Comparison of ENCODE assay signal across 21 cellular contexts in the genomic region with DNA sequence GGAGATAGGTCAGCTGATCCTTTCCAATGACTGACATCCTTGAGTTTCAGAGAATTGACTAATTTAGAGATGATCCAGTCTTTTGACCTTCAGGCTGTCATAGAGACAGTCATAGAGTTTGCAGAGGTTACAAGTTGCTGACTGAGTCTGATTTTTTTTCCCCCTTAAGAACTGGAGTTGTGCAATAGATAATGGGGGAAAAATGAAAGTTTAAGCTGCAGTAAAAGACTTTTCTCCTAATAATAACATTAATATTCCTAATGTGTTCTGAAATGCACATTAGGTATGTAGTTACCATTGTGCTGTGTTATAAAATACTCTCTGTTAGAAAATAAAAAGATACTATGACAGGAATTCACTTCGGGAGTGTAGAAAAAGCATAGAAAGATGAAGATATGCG.
DNase-seq lines count a peak whose midpoint lies in the region; TF ChIP-seq lines count a peak whose summit lies in the region.
"Had no signal": no experiment of that assay in that cellular context is flagged by ENCODE, and none has a peak within 500 bp of the region (broad histone marks: within the 10 kb centered on the region; RNA-seq: fewer than 3 reads in every experiment).

No MANE protein-coding gene starts in this region.

- TF ChIP-seq CTCF in A673 (conservative IDR thresholded peaks at IDR 0.05; ENCODE audit: low read depth, low read length) (no peak), choroid plexus epithelial cell (conservative IDR thresholded peaks at IDR 0.05; ENCODE audit: low read depth, low read length) (no peak), hepatocyte (IDR thresholded peaks at IDR 0.05; ENCODE audit: poor library complexity) (no peak), tibial nerve (IDR thresholded peaks at IDR 0.05) (no peak)

- no peaks in the 10 kb centered on the region for H3K9me3 ChIP-seq in A673 (ENCODE audit: low read depth, low read length, poor library complexity, severe bottlenecking)
- H3K9me3 ChIP-seq in MG63 = no peaks in the 10 kb centered on the region
- no peaks in the 10 kb centered on the region for H3K9me3 ChIP-seq in hepatocyte (ENCODE audit: low read depth)
- H3K9me3 ChIP-seq in effector memory CD4-positive, alpha-beta T cell (ENCODE audit: control insufficient read depth, low read length) = no peaks in the 10 kb centered on the region
- no peaks in the 10 kb centered on the region for H3K9me3 ChIP-seq in tibial nerve
- H3K9me3 ChIP-seq: A549 had no signal

- DNase-seq in A673 (ENCODE audit: low spot score) (peak; percentile 33), MG63 (no peak), choroid plexus epithelial cell (ENCODE audit: low read depth) (peak; percentile 9), hepatocyte (ENCODE audit: low spot score) (no peak), LoVo (ENCODE audit: low spot score) (no peak), NCI-H748 treated with DMSO at 0.1 percent for 48 hours (lab: John Stamatoyannopoulos, UW) (no peak), tibial nerve (ENCODE audit: low spot score in 2 of 2) (no peak)
- no peak for DNase-seq in effector memory CD4-positive, alpha-beta T cell
- DNase-seq: C1 segment of cervical spinal cord; CD8-positive, alpha-beta memory T cell; DMS79 treated with DMSO at 0.1 percent for 48 hours; H7; HFFc6; Karpas-422; MM.1S; NCI-H1092; NCI-H2081; NCI-H2171 treated with DMSO at 0.1 percent for 48 hours; RPMI8226; SHP77 treated with DMSO at 0.1 percent for 48 hours had no signal

- H3K36me3 ChIP-seq in A673 (ENCODE audit: insufficient read depth, low read length, poor library complexity, severe bottlenecking) (no peaks in the 10 kb centered on the region), MG63 (no peaks in the 10 kb centered on the region), hepatocyte (replicated peaks; ENCODE audit: insufficient read depth, low read depth) (no peaks in the 10 kb centered on the region), tibial nerve (no peaks in the 10 kb centered on the region)
- no peaks in the 10 kb centered on the region for H3K36me3 ChIP-seq in effector memory CD4-positive, alpha-beta T cell (ENCODE audit: control insufficient read depth, insufficient read depth, low read length)

- WGBS in hepatocyte (ENCODE audit: low lambda C conversion rate, missing lambda C conversion rate) = 62% methylated on average over 2 of the region's 2 CpGs
- WGBS in tibial nerve, 2 donors = 41 to 52% methylated on average over 2 of the region's 2 CpGs

- no peak for TF ChIP-seq EP300 in tibial nerve (IDR thresholded peaks at IDR 0.05)

- H3K4me3 ChIP-seq in A673 (ENCODE audit: low read depth, low read length, poor library complexity, severe bottlenecking) (no peak overlapping the region), MG63 (peak overlapping the region; percentile 4; the same call in 1 of the 2 replicates), choroid plexus epithelial cell (ENCODE audit: low read depth, low read length) (peak overlapping the region; percentile 0), hepatocyte (no peak overlapping the region), tibial nerve (no peak overlapping the region)
- H3K4me3 ChIP-seq in effector memory CD4-positive, alpha-beta T cell (ENCODE audit: insufficient read depth, low read depth, low read length, poor library complexity, severe bottlenecking) = no peak overlapping the region
- H3K4me3 ChIP-seq: A549 had no signal

- TF ChIP-seq POLR2A in tibial nerve (IDR thresholded peaks at IDR 0.05) = no peak

- H3K27me3 ChIP-seq in A673 (replicated peaks; ENCODE audit: insufficient read depth, low read depth, low read length, poor library complexity) (no peaks in the 10 kb centered on the region), MG63 (no peaks in the 10 kb centered on the region), hepatocyte (no peaks in the 10 kb centered on the region), tibial nerve (no peaks in the 10 kb centered on the region)
- no peaks in the 10 kb centered on the region for H3K27me3 ChIP-seq in effector memory CD4-positive, alpha-beta T cell (replicated peaks; ENCODE audit: control insufficient read depth, insufficient read depth, low read length, poor library complexity, severe bottlenecking)

- no peaks in the 10 kb centered on the region for H3K9me2 ChIP-seq in hepatocyte (replicated peaks; ENCODE audit: insufficient read depth)

- H3K27ac ChIP-seq in A673 (ENCODE audit: low read depth, low read length, poor library complexity, severe bottlenecking) (no peak overlapping the region), hepatocyte (no peak overlapping the region), tibial nerve (no peak overlapping the region)
- no peak overlapping the region for H3K27ac ChIP-seq in effector memory CD4-positive, alpha-beta T cell (ENCODE audit: insufficient read depth, low read length, poor library complexity, severe bottlenecking)
- H3K27ac ChIP-seq: A549 had no signal

- H4K20me1 ChIP-seq in hepatocyte (ENCODE audit: insufficient read depth, poor library complexity, severe bottlenecking) = no peaks in the 10 kb centered on the region

- H3K4me2 ChIP-seq in hepatocyte = peak overlapping the region; percentile 52
- H3K4me2 ChIP-seq: A549 had no signal

- no peaks in the 10 kb centered on the region for H3K79me2 ChIP-seq in hepatocyte

- no TSS peak for BruUV-seq in A673 (replicated peaks; lab: Mats Ljungman, UMichigan)

- POLR2A ChIA-PET in A673 (lab: Charles Lee; ENCODE audit: low non-redundant PET) = no interaction called here

- CTCF ChIA-PET in A673 (lab: Charles Lee) = no interaction called here

- intact Hi-C loops in A673 (cut with micrococcal nuclease; ENCODE audit: unreplicated experiment) = no loop called here

- H3K4me1 ChIP-seq in A673 (ENCODE audit: insufficient read depth, low read length, poor library complexity, severe bottlenecking) (peaks cover 13% of the 10 kb centered on the region), hepatocyte (ENCODE audit: insufficient read depth) (peaks cover 10% of the 10 kb centered on the region), tibial nerve (no peaks in the 10 kb centered on the region)
- no peaks in the 10 kb centered on the region for H3K4me1 ChIP-seq in effector memory CD4-positive, alpha-beta T cell (ENCODE audit: control insufficient read depth, insufficient read depth, low read length, poor library complexity, severe bottlenecking)
- H3K4me1 ChIP-seq: A549 had no signal

- H2AFZ ChIP-seq in hepatocyte = no peak overlapping the region

Comparison
In these comparisons a context has a peak if more than half of its experiments do, and no peak if none do; other contexts are left out.
1. DNase-seq: peak in A673 (single experiment) and choroid plexus epithelial cell (single experiment); none in MG63 (single experiment), hepatocyte (single experiment), effector memory CD4-positive, alpha-beta T cell (0 of 3), LoVo (single experiment), NCI-H748 treated with DMSO at 0.1 percent for 48 hours (single experiment) and tibial nerve (0 of 2).
2. H3K4me3 ChIP-seq: peak in MG63 (single experiment) and choroid plexus epithelial cell (single experiment); none in A673 (single experiment), hepatocyte (single experiment), effector memory CD4-positive, alpha-beta T cell (single experiment) and tibial nerve (0 of 4).